In genomic region chr14:74645244-74645643, GRCh38 we compare ENCODE assay signal across 20 cellular contexts. TPM values are rescaled to one million over a fixed set of nuclear protein-coding genes. Genes with fewer than 3 reads are reported as not detected.
DNase-seq lines count a peak whose midpoint lies in the region; ATAC-seq and TF ChIP-seq lines count a peak whose summit lies in the region.
"Had no signal": no experiment of that assay in that cellular context is flagged by ENCODE, and none has a peak within 500 bp of the region (broad histone marks: within the 10 kb centered on the region; RNA-seq: fewer than 3 reads in every experiment).

No MANE protein-coding gene starts in this region.

- TF ChIP-seq CTCF in heart left ventricle (IDR thresholded peaks at IDR 0.05) (no peak), mucosa of descending colon (IDR thresholded peaks at IDR 0.05) (no peak), upper lobe of right lung (IDR thresholded peaks at IDR 0.05) (no peak)

- H3K36me3 ChIP-seq in heart left ventricle (no peaks in the 10 kb centered on the region), mucosa of descending colon (ENCODE audit: low read depth) (no peaks in the 10 kb centered on the region), upper lobe of right lung (no peaks in the 10 kb centered on the region)
- H3K36me3 ChIP-seq: BLaER1 had no signal

- H3K4me3 Mint-ChIP-seq in activated naive CD4-positive, alpha-beta T cell treated with anti-CD3 and anti-CD28 coated beads, Interleukin-2, amount 10 ng/mL, durations not matched to agents 7 days and 5 days: no peak overlapping the region
- no peak overlapping the region for H3K4me3 Mint-ChIP-seq in activated naive CD4-positive, alpha-beta T cell treated with anti-CD3 and anti-CD28 coated beads for 36 hours
- H3K4me3 Mint-ChIP-seq: CD8-positive, alpha-beta memory T cell; H9 had no signal

- peaks cover 27% of the 10 kb centered on the region for H3K27me3 Mint-ChIP-seq in activated naive CD4-positive, alpha-beta T cell treated with anti-CD3 and anti-CD28 coated beads, Interleukin-2, amount 10 ng/mL, durations not matched to agents 7 days and 5 days
- H3K27me3 Mint-ChIP-seq in activated naive CD4-positive, alpha-beta T cell treated with anti-CD3 and anti-CD28 coated beads for 36 hours (ENCODE audit: low read depth): no peaks in the 10 kb centered on the region

- no peaks in the 10 kb centered on the region for H3K9me3 Mint-ChIP-seq in activated naive CD4-positive, alpha-beta T cell treated with anti-CD3 and anti-CD28 coated beads, Interleukin-2, amount 10 ng/mL, durations not matched to agents 7 days and 5 days
- H3K9me3 Mint-ChIP-seq in activated naive CD4-positive, alpha-beta T cell treated with anti-CD3 and anti-CD28 coated beads for 36 hours: no peaks in the 10 kb centered on the region
- H3K9me3 Mint-ChIP-seq: CD8-positive, alpha-beta memory T cell; H9 had no signal

- H3K4me1 ChIP-seq in heart left ventricle (peaks cover 0 to 42% (median 9%) of the 10 kb centered on the region in 12 donors), mucosa of descending colon (ENCODE audit: low read depth) (no peaks in the 10 kb centered on the region), upper lobe of right lung (peaks cover 11% of the 10 kb centered on the region)

- H3K27ac ChIP-seq in heart left ventricle (peak overlapping the region in 6 of 12 donors; percentile 8 to 69 (median 58)), upper lobe of right lung (no peak overlapping the region)
- H3K27ac ChIP-seq: BLaER1 had no signal

- TF ChIP-seq POLR2A in heart left ventricle (IDR thresholded peaks at IDR 0.05): no peak

- DNase-seq in activated naive CD4-positive, alpha-beta T cell treated with anti-CD3 and anti-CD28 coated beads, Interleukin-2, amount 10 ng/mL, durations not matched to agents 7 days and 5 days: no peak
- no peak for DNase-seq in activated naive CD4-positive, alpha-beta T cell treated with anti-CD3 and anti-CD28 coated beads for 36 hours
- DNase-seq in heart left ventricle (no peak), mucosa of descending colon (no peak), upper lobe of right lung (peak; percentile 2), cerebellar nuclear complex (lab: John Stamatoyannopoulos, UW) (no peak)
- DNase-seq: 8988T; CD8-positive, alpha-beta memory T cell; DND-41; GDM1; H9; MV-4-11; NCI-H1436; NCI-H2081 treated with DMSO at 0.1 percent for 48 hours; NCI-H2227 treated with DMSO at 0.1 percent for 48 hours; NCI-H524 treated with DMSO at 0.1 percent for 48 hours; NK-92 treated with Interleukin-12 subunit alpha and Interleukin-12 subunit beta, amount 100 ng/mL, for 24 hours had no signal

- intact Hi-C loops in activated naive CD4-positive, alpha-beta T cell treated with anti-CD3 and anti-CD28 coated beads for 36 hours (cut with micrococcal nuclease): no loop called here
- intact Hi-C loops in heart left ventricle (cut with DNase I): loop anchor here in 1 of 10 donors (5.0 kb wide), 1 partner anchor 33 kb away; the partner anchor contains the start of gene LTBP2
- intact Hi-C loops in mucosa of descending colon (cut with DNase I, micrococcal nuclease): no loop called here
- intact Hi-C loops in upper lobe of right lung (cut with DNase I): no loop called here

- no peaks in the 10 kb centered on the region for H3K36me3 Mint-ChIP-seq in activated naive CD4-positive, alpha-beta T cell treated with anti-CD3 and anti-CD28 coated beads, Interleukin-2, amount 10 ng/mL, durations not matched to agents 7 days and 5 days
- H3K36me3 Mint-ChIP-seq in activated naive CD4-positive, alpha-beta T cell treated with anti-CD3 and anti-CD28 coated beads for 36 hours (ENCODE audit: low read depth): no peaks in the 10 kb centered on the region
- H3K36me3 Mint-ChIP-seq: CD8-positive, alpha-beta memory T cell had no signal

- 69 to 75% (median 70%) methylated on average over 4 to 5 of the region's 5 CpGs for WGBS in heart left ventricle, 4 donors

- peak in 3 of 4 donors; percentile 39 to 64 (median 47) for ATAC-seq in heart left ventricle
- peak; percentile 10 for ATAC-seq in mucosa of descending colon
- ATAC-seq in upper lobe of right lung: no peak
- no peak for ATAC-seq in activated CD4-positive, CD25-positive, alpha-beta regulatory T cell treated with anti-CD3 and anti-CD28 coated beads, Interleukin-2, amount 50 U/mL, for 24 hours
- ATAC-seq in HG03442 (IDR thresholded peaks at IDR 0.05; ENCODE audit: unreplicated experiment): no peak

- H3K4me3 ChIP-seq in heart left ventricle (no peak overlapping the region), mucosa of descending colon (no peak overlapping the region), upper lobe of right lung (no peak overlapping the region)
- H3K4me3 ChIP-seq: BLaER1 had no signal

- H3K27ac Mint-ChIP-seq in activated naive CD4-positive, alpha-beta T cell treated with anti-CD3 and anti-CD28 coated beads, Interleukin-2, amount 10 ng/mL, durations not matched to agents 7 days and 5 days: peak overlapping the region; percentile 24
- H3K27ac Mint-ChIP-seq in activated naive CD4-positive, alpha-beta T cell treated with anti-CD3 and anti-CD28 coated beads for 36 hours: no peak overlapping the region
- H3K27ac Mint-ChIP-seq: CD8-positive, alpha-beta memory T cell had no signal

- H3K9me3 ChIP-seq in heart left ventricle (no peaks in the 10 kb centered on the region), mucosa of descending colon (no peaks in the 10 kb centered on the region), upper lobe of right lung (no peaks in the 10 kb centered on the region)
- H3K9me3 ChIP-seq: BLaER1 had no signal

- CTCF ChIA-PET in activated naive CD4-positive, alpha-beta T cell treated with anti-CD3 and anti-CD28 coated beads, Interleukin-2, amount 10 ng/mL, durations not matched to agents 7 days and 5 days (lab: Charles Lee): interaction anchor here (1.4 kb wide), 1 partner anchor 11 kb away, joined by 4 read pairs; no protein-coding TSS in a partner anchor
- CTCF ChIA-PET in activated naive CD4-positive, alpha-beta T cell treated with anti-CD3 and anti-CD28 coated beads for 36 hours (lab: Charles Lee): interaction anchor here (0.8 to 1.2 kb wide), 3 partner anchors 9 to 216 kb away, joined by 3 read pairs; partner anchors contain the start of genes ISCA2 and NPC2

- H3K4me1 Mint-ChIP-seq in activated naive CD4-positive, alpha-beta T cell treated with anti-CD3 and anti-CD28 coated beads, Interleukin-2, amount 10 ng/mL, durations not matched to agents 7 days and 5 days: no peaks in the 10 kb centered on the region
- no peaks in the 10 kb centered on the region for H3K4me1 Mint-ChIP-seq in activated naive CD4-positive, alpha-beta T cell treated with anti-CD3 and anti-CD28 coated beads for 36 hours (ENCODE audit: low read depth)

- H3K27me3 ChIP-seq in heart left ventricle (no peaks in the 10 kb centered on the region), upper lobe of right lung (no peaks in the 10 kb centered on the region)
- H3K27me3 ChIP-seq: BLaER1 had no signal

RNA-seq across cellular contexts. Expression of gene LTBP2, which starts 33.2 kb away (rescaled TPM):
- under 1 TPM; 0.32 to 0.55 TPM for total RNA-seq in activated naive CD4-positive, alpha-beta T cell treated with anti-CD3 and anti-CD28 coated beads for 36 hours
- total RNA-seq in heart left ventricle (10 to 100 TPM; 19.1 to 69.1 (median 36.1) TPM), mucosa of descending colon (10 to 100 TPM in 1 of 3 donors, 1 to 10 TPM in 2; 1.7 to 10.2 (median 3.0) TPM), upper lobe of right lung (117 TPM)
- polyA plus RNA-seq in heart left ventricle: 1 to 10 TPM; 4.0 to 8.4 TPM

Comparison
In these comparisons a context has a peak if more than half of its experiments do, and no peak if none do; other contexts are left out.
1. ATAC-seq: peak in heart left ventricle (3 of 4) and mucosa of descending colon (single experiment); none in upper lobe of right lung (single experiment), activated CD4-positive, CD25-positive, alpha-beta regulatory T cell treated with anti-CD3 and anti-CD28 coated beads, Interleukin-2, amount 50 U/mL, for 24 hours (0 of 2) and HG03442 (single experiment).